14 cellular contexts compared by ENCODE assay signal in genomic region chr10:5709865-5710264, GRCh38. TPM values are rescaled to one million over a fixed set of nuclear protein-coding genes. Genes with fewer than 3 reads are reported as not detected.
DNase-seq lines count a peak whose midpoint lies in the region; ATAC-seq and FAIRE-seq lines count a peak whose summit lies in the region.
"Had no signal": no experiment of that assay in that cellular context is flagged by ENCODE, and none has a peak within 500 bp of the region (broad histone marks: within the 10 kb centered on the region; RNA-seq: fewer than 3 reads in every experiment).

No MANE protein-coding gene starts in this region.

- H3K4me3 Mint-ChIP-seq in activated T-cell treated with anti-CD3 and anti-CD28 coated beads, Interleukin-2, amount 50 U/mL, for 4 hours = peak overlapping the region; percentile 19
- peak overlapping the region; percentile 15 for H3K4me3 Mint-ChIP-seq in activated T-helper 1 cell treated with anti-CD3 and anti-CD28 coated beads, Interleukin-12 subunit alpha, Interleukin-12 subunit beta, Interleukin-2, Interleukin-4 antibody, amounts not matched to agents 30 ng/mL and 10 ng/mL and 1 ng/mL, durations not matched to agents 14 hours and 24 hours and 36 hours
- H3K4me3 Mint-ChIP-seq in natural killer cell treated with Interleukin-12 subunit alpha and Interleukin-12 subunit beta and Interleukin-15 and Interleukin-18, amount 100 ng/mL, for 72 hours = peak overlapping the region; percentile 52

- no peaks in the 10 kb centered on the region for H3K27me3 Mint-ChIP-seq in activated T-cell treated with anti-CD3 and anti-CD28 coated beads, Interleukin-2, amount 50 U/mL, for 4 hours (ENCODE audit: low read depth)
- no peaks in the 10 kb centered on the region for H3K27me3 Mint-ChIP-seq in activated T-helper 1 cell treated with anti-CD3 and anti-CD28 coated beads, Interleukin-12 subunit alpha, Interleukin-12 subunit beta, Interleukin-2, Interleukin-4 antibody, amounts not matched to agents 30 ng/mL and 10 ng/mL and 1 ng/mL, durations not matched to agents 14 hours and 24 hours and 36 hours (ENCODE audit: insufficient read depth)
- H3K27me3 Mint-ChIP-seq in natural killer cell treated with Interleukin-12 subunit alpha and Interleukin-12 subunit beta and Interleukin-15 and Interleukin-18, amount 100 ng/mL, for 72 hours = no peaks in the 10 kb centered on the region

- ATAC-seq in activated T-cell treated with anti-CD3 and anti-CD28 coated beads, Interleukin-2, amount 50 U/mL, for 4 hours = no peak
- no peak for ATAC-seq in natural killer cell treated with Interleukin-12 subunit alpha and Interleukin-12 subunit beta and Interleukin-15 and Interleukin-18, amount 100 ng/mL, for 72 hours
- ATAC-seq in HG02884 (IDR thresholded peaks at IDR 0.05; ENCODE audit: unreplicated experiment) = no peak

- H3K36me3 Mint-ChIP-seq in activated T-cell treated with anti-CD3 and anti-CD28 coated beads, Interleukin-2, amount 50 U/mL, for 4 hours (ENCODE audit: insufficient read depth) = peaks cover 12% of the 10 kb centered on the region
- H3K36me3 Mint-ChIP-seq in activated T-helper 1 cell treated with anti-CD3 and anti-CD28 coated beads, Interleukin-12 subunit alpha, Interleukin-12 subunit beta, Interleukin-2, Interleukin-4 antibody, amounts not matched to agents 30 ng/mL and 10 ng/mL and 1 ng/mL, durations not matched to agents 14 hours and 24 hours and 36 hours (ENCODE audit: low read depth) = peaks cover 9% of the 10 kb centered on the region
- H3K36me3 Mint-ChIP-seq in natural killer cell treated with Interleukin-12 subunit alpha and Interleukin-12 subunit beta and Interleukin-15 and Interleukin-18, amount 100 ng/mL, for 72 hours = no peaks in the 10 kb centered on the region

- DNase-seq in activated T-cell treated with anti-CD3 and anti-CD28 coated beads, Interleukin-2, amount 50 U/mL, for 4 hours = no peak
- DNase-seq in activated T-cell treated with anti-CD3 and anti-CD28 coated beads for 4 hours = no peak
- DNase-seq in GM19239 (ENCODE audit: insufficient read length, low spot score) = no peak
- DNase-seq in activated T-helper 1 cell treated with anti-CD3 and anti-CD28 coated beads, Interleukin-12 subunit alpha, Interleukin-12 subunit beta, Interleukin-2, Interleukin-4 antibody, amounts not matched to agents 30 ng/mL and 10 ng/mL and 1 ng/mL, durations not matched to agents 14 hours and 24 hours and 36 hours (ENCODE audit: low spot score) = no peak
- no peak for DNase-seq in natural killer cell treated with Interleukin-12 subunit alpha and Interleukin-12 subunit beta and Interleukin-15 and Interleukin-18, amount 100 ng/mL, for 72 hours (ENCODE audit: low spot score)
- DNase-seq in NCI-H2029 treated with DMSO at 0.1 percent for 48 hours (lab: John Stamatoyannopoulos, UW) = no peak
- DNase-seq in NCI-H2081 treated with DMSO at 0.1 percent for 48 hours (lab: John Stamatoyannopoulos, UW) = no peak
- DNase-seq: activated CD8-positive, alpha-beta memory T cell treated with anti-CD3 and anti-CD28 coated beads for 24 hours; kidney; NCI-H1436; NCI-H446 treated with DMSO at 0.1 percent for 48 hours had no signal

- H3K4me1 Mint-ChIP-seq in activated T-cell treated with anti-CD3 and anti-CD28 coated beads, Interleukin-2, amount 50 U/mL, for 4 hours (ENCODE audit: low read depth) = peaks cover 69% of the 10 kb centered on the region
- H3K4me1 Mint-ChIP-seq in activated T-helper 1 cell treated with anti-CD3 and anti-CD28 coated beads, Interleukin-12 subunit alpha, Interleukin-12 subunit beta, Interleukin-2, Interleukin-4 antibody, amounts not matched to agents 30 ng/mL and 10 ng/mL and 1 ng/mL, durations not matched to agents 14 hours and 24 hours and 36 hours (ENCODE audit: low read depth) = peaks cover 54% of the 10 kb centered on the region
- H3K4me1 Mint-ChIP-seq in natural killer cell treated with Interleukin-12 subunit alpha and Interleukin-12 subunit beta and Interleukin-15 and Interleukin-18, amount 100 ng/mL, for 72 hours (ENCODE audit: low read depth in 2 of 2) = peaks cover 45 to 52% of the 10 kb centered on the region in 2 donors

- no peak overlapping the region for H3K27ac Mint-ChIP-seq in activated T-helper 1 cell treated with anti-CD3 and anti-CD28 coated beads, Interleukin-12 subunit alpha, Interleukin-12 subunit beta, Interleukin-2, Interleukin-4 antibody, amounts not matched to agents 30 ng/mL and 10 ng/mL and 1 ng/mL, durations not matched to agents 14 hours and 24 hours and 36 hours
- peak overlapping the region in 1 of 2 donors; percentile 92 for H3K27ac Mint-ChIP-seq in natural killer cell treated with Interleukin-12 subunit alpha and Interleukin-12 subunit beta and Interleukin-15 and Interleukin-18, amount 100 ng/mL, for 72 hours

- peak; percentile 90 for FAIRE-seq in GM19239 (lab: Jason Lieb, UNC)
- FAIRE-seq: H54, TTC549 had no signal

- intact Hi-C loops in activated T-helper 1 cell treated with anti-CD3 and anti-CD28 coated beads, Interleukin-12 subunit alpha, Interleukin-12 subunit beta, Interleukin-2, Interleukin-4 antibody, amounts not matched to agents 30 ng/mL and 10 ng/mL and 1 ng/mL, durations not matched to agents 14 hours and 24 hours and 36 hours (cut with micrococcal nuclease) = loop anchor here (2.0 kb wide), 1 partner anchor 17 kb away; no protein-coding TSS in a partner anchor

- H3K9me3 Mint-ChIP-seq in activated T-cell treated with anti-CD3 and anti-CD28 coated beads, Interleukin-2, amount 50 U/mL, for 4 hours = no peaks in the 10 kb centered on the region
- H3K9me3 Mint-ChIP-seq in activated T-helper 1 cell treated with anti-CD3 and anti-CD28 coated beads, Interleukin-12 subunit alpha, Interleukin-12 subunit beta, Interleukin-2, Interleukin-4 antibody, amounts not matched to agents 30 ng/mL and 10 ng/mL and 1 ng/mL, durations not matched to agents 14 hours and 24 hours and 36 hours = no peaks in the 10 kb centered on the region
- peaks cover 5% of the 10 kb centered on the region for H3K9me3 Mint-ChIP-seq in natural killer cell treated with Interleukin-12 subunit alpha and Interleukin-12 subunit beta and Interleukin-15 and Interleukin-18, amount 100 ng/mL, for 72 hours

RNA-seq across cellular contexts. Expression of gene TASOR2, which starts 25.2 kb away (rescaled TPM):
- total RNA-seq in activated T-cell treated with anti-CD3 and anti-CD28 coated beads, Interleukin-2, amount 50 U/mL, for 4 hours = 100 to 1,000 TPM in 2 of 3 donors, 10 to 100 TPM in 1; 93.4 to 115 (median 109) TPM
- total RNA-seq in activated T-helper 1 cell treated with anti-CD3 and anti-CD28 coated beads, Interleukin-12 subunit alpha, Interleukin-12 subunit beta, Interleukin-2, Interleukin-4 antibody, amounts not matched to agents 30 ng/mL and 10 ng/mL and 1 ng/mL, durations not matched to agents 14 hours and 24 hours and 36 hours = 89.2 and 90.9 TPM in 2 replicates
- 100 to 1,000 TPM in 1 of 2 donors, 10 to 100 TPM in 1; 70.0 to 118 TPM for total RNA-seq in natural killer cell treated with Interleukin-12 subunit alpha and Interleukin-12 subunit beta and Interleukin-15 and Interleukin-18, amount 100 ng/mL, for 72 hours

RNA-seq across cellular contexts. Expression of gene ASB13, which starts 43.5 kb away (rescaled TPM):
- 10 to 100 TPM in 1 of 3 donors, 1 to 10 TPM in 2; 7.4 to 15.3 (median 8.0) TPM for total RNA-seq in activated T-cell treated with anti-CD3 and anti-CD28 coated beads, Interleukin-2, amount 50 U/mL, for 4 hours
- 12.7 and 14.6 TPM in 2 replicates for total RNA-seq in activated T-helper 1 cell treated with anti-CD3 and anti-CD28 coated beads, Interleukin-12 subunit alpha, Interleukin-12 subunit beta, Interleukin-2, Interleukin-4 antibody, amounts not matched to agents 30 ng/mL and 10 ng/mL and 1 ng/mL, durations not matched to agents 14 hours and 24 hours and 36 hours
- total RNA-seq in natural killer cell treated with Interleukin-12 subunit alpha and Interleukin-12 subunit beta and Interleukin-15 and Interleukin-18, amount 100 ng/mL, for 72 hours = 1 to 10 TPM; 1.9 to 2.3 TPM
